In genomic region chr7:48046458-48046857, GRCh38 we compare ENCODE assay signal across 1 cellular context.
TF ChIP-seq lines count a peak whose summit lies in the region.

No MANE protein-coding gene starts in this region.

TF ChIP-seq in H1, 55 proteins besides CTCF, POLR2A, EP300 and RAD21:
- TF ChIP-seq JUN (IDR thresholded peaks at IDR 0.05; ENCODE audit: low read depth, low read length) (no peak), RXRA (IDR thresholded peaks at IDR 0.05; ENCODE audit: insufficient read depth, low read depth, low read length) (no peak), BRCA1 (IDR thresholded peaks at IDR 0.05; ENCODE audit: low read depth, low read length) (no peak), TBP (IDR thresholded peaks at IDR 0.05; ENCODE audit: low read depth, low read length) (no peak), JUND (IDR thresholded peaks at IDR 0.05; ENCODE audit: low read length) (no peak), CHD2 (IDR thresholded peaks at IDR 0.05; ENCODE audit: low read length) (no peak), SP1 (IDR thresholded peaks at IDR 0.05; ENCODE audit: low read depth, low read length) (no peak), MAX (IDR thresholded peaks at IDR 0.05) (no peak), CHD1 (IDR thresholded peaks at IDR 0.05; ENCODE audit: low read depth, low read length) (no peak), YY1 (IDR thresholded peaks at IDR 0.05; ENCODE audit: low read depth, low read length) (no peak), RBBP5 (IDR thresholded peaks at IDR 0.05; ENCODE audit: borderline replicate concordance, low read depth, low read length) (no peak), HDAC6 (IDR thresholded peaks at IDR 0.05; ENCODE audit: low read depth, low read length) (no peak), SIRT6 (IDR thresholded peaks at IDR 0.05; ENCODE audit: low read length) (no peak), TAF7 (optimal IDR thresholded peaks at IDR 0.05; ENCODE audit: borderline replicate concordance, low read depth, low read length) (no peak), SP4 (IDR thresholded peaks at IDR 0.05; ENCODE audit: low read length) (no peak)
- TF ChIP-seq, protein P1, sequence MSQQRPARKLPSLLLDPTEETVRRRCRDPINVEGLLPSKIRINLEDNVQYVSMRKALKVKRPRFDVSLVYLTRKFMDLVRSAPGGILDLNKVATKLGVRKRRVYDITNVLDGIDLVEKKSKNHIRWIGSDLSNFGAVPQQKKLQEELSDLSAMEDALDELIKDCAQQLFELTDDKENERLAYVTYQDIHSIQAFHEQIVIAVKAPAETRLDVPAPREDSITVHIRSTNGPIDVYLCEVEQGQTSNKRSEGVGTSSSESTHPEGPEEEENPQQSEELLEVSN (IDR thresholded peaks at IDR 0.05): no peak
